ENCODE assay signal across 1 cellular context in the genomic region with DNA sequence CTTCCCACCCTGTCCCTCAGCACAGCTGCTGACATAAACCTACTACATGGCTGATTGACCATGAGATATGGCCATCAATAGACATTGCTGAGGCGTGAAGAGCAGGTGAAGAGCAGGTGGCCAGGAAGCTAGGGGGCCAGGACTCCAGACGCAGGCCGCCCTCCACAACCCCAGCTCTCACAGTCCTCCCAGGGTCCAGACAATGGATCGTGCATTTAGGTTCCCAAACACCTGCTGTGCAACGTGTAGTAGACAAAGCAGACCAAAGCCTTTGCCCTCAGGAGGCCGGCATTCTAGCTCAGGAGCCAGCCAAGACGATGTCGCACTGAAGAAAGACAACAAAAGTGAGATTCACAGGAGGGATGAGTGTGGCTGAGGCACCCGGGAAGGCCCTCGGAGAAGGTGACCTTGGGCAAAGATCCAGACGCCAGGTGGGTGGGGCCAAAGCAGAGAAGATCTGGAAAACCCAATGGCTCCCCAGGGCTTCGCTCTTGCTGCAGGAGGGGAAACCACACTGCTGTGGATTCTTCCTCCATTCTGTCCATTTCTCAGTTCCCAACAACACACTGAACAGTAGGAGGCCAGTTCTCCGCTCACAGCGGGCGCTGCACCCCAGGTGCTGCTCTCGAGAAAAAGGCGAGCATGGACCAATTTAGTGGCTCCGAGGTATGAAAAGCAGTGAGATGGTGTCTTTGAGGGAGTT.
TF ChIP-seq lines count a peak whose summit lies in the region.

No MANE protein-coding gene starts in this region.

TF ChIP-seq in GM23338, 12 proteins besides CTCF, POLR2A, EP300 and RAD21:
- TF ChIP-seq ZNF114 (CRISPR knock-in tag; IDR thresholded peaks at IDR 0.05) (no peak), NANOG (IDR thresholded peaks at IDR 0.05; ENCODE audit: borderline replicate concordance) (no peak), CREB1 (CRISPR knock-in tag; IDR thresholded peaks at IDR 0.05; ENCODE audit: low read depth) (no peak), ZNF331 (CRISPR knock-in tag; IDR thresholded peaks at IDR 0.05; ENCODE audit: low read depth) (no peak)
- TF ChIP-seq, protein P1, sequence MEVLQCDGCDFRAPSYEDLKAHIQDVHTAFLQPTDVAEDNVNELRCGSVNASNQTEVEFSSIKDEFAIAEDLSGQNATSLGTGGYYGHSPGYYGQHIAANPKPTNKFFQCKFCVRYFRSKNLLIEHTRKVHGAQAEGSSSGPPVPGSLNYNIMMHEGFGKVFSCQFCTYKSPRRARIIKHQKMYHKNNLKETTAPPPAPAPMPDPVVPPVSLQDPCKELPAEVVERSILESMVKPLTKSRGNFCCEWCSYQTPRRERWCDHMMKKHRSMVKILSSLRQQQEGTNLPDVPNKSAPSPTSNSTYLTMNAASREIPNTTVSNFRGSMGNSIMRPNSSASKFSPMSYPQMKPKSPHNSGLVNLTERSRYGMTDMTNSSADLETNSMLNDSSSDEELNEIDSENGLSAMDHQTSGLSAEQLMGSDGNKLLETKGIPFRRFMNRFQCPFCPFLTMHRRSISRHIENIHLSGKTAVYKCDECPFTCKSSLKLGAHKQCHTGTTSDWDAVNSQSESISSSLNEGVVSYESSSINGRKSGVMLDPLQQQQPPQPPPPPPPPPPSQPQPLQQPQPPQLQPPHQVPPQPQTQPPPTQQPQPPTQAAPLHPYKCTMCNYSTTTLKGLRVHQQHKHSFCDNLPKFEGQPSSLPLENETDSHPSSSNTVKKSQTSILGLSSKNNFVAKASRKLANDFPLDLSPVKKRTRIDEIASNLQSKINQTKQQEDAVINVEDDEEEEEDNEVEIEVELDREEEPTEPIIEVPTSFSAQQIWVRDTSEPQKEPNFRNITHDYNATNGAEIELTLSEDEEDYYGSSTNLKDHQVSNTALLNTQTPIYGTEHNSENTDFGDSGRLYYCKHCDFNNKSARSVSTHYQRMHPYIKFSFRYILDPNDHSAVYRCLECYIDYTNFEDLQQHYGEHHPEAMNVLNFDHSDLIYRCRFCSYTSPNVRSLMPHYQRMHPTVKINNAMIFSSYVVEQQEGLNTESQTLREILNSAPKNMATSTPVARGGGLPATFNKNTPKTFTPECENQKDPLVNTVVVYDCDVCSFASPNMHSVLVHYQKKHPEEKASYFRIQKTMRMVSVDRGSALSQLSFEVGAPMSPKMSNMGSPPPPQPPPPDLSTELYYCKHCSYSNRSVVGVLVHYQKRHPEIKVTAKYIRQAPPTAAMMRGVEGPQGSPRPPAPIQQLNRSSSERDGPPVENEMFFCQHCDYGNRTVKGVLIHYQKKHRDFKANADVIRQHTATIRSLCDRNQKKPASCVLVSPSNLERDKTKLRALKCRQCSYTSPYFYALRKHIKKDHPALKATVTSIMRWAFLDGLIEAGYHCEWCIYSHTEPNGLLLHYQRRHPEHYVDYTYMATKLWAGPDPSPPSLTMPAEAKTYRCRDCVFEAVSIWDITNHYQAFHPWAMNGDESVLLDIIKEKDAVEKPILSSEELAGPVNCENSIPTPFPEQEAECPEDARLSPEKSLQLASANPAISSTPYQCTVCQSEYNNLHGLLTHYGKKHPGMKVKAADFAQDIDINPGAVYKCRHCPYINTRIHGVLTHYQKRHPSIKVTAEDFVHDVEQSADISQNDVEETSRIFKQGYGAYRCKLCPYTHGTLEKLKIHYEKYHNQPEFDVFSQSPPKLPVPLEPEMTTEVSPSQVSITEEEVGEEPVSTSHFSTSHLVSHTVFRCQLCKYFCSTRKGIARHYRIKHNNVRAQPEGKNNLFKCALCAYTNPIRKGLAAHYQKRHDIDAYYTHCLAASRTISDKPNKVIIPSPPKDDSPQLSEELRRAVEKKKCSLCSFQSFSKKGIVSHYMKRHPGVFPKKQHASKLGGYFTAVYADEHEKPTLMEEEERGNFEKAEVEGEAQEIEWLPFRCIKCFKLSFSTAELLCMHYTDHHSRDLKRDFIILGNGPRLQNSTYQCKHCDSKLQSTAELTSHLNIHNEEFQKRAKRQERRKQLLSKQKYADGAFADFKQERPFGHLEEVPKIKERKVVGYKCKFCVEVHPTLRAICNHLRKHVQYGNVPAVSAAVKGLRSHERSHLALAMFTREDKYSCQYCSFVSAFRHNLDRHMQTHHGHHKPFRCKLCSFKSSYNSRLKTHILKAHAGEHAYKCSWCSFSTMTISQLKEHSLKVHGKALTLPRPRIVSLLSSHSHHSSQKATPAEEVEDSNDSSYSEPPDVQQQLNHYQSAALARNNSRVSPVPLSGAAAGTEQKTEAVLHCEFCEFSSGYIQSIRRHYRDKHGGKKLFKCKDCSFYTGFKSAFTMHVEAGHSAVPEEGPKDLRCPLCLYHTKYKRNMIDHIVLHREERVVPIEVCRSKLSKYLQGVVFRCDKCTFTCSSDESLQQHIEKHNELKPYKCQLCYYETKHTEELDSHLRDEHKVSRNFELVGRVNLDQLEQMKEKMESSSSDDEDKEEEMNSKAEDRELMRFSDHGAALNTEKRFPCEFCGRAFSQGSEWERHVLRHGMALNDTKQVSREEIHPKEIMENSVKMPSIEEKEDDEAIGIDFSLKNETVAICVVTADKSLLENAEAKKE (CRISPR knock-in tag; IDR thresholded peaks at IDR 0.05), result no peak
